Comparison of ENCODE assay signal across 30 cellular contexts in genomic region chr1:25219661-25220251, GRCh38. TPM values are rescaled to one million over a fixed set of nuclear protein-coding genes. Genes with fewer than 3 reads are reported as not detected.
"Had no signal": no experiment of that assay in that cellular context is flagged by ENCODE, and none has a peak within 500 bp of the region (broad histone marks: within the 10 kb centered on the region; RNA-seq: fewer than 3 reads in every experiment).

No MANE protein-coding gene starts in this region.

- H3K4me1 Mint-ChIP-seq: neural crest cell; stimulated activated naive CD8-positive, alpha-beta T cell treated with anti-CD3 and anti-CD28 coated beads, Interleukin-15, amount 100 ng/mL, for 72 hours had no signal

- H3K27ac ChIP-seq: dorsolateral prefrontal cortex, gastrocnemius medialis, hepatocyte, pancreas, prostate gland, skin epidermis, upper lobe of left lung, vagina, VCaP had no signal

- H3K9me3 ChIP-seq: gastrocnemius medialis, pancreas, prostate gland, upper lobe of left lung, vagina had no signal

- ATAC-seq: activated CD8-positive, alpha-beta T cell treated with anti-CD3 and anti-CD28 coated beads for 36 hours; gastrocnemius medialis; left ventricle myocardium superior; pancreas; sciatic nerve; stimulated activated naive CD8-positive, alpha-beta T cell treated with anti-CD3 and anti-CD28 coated beads, Interleukin-15, amount 100 ng/mL, for 72 hours had no signal

- H3K9me3 Mint-ChIP-seq: activated CD8-positive, alpha-beta T cell treated with anti-CD3 and anti-CD28 coated beads for 36 hours; activated T-helper 2 cell treated with anti-CD3 and anti-CD28 coated beads, Interferon-gamma antibody, Interleukin-2, Interleukin-4, amounts not matched to agents 10 μg/mL and 5 μg/mL and 100 μg/mL, durations not matched to agents 14 hours and 24 hours and 36 hours; naive thymus-derived CD4-positive, alpha-beta T cell; neural crest cell; stimulated activated naive CD8-positive, alpha-beta T cell treated with anti-CD3 and anti-CD28 coated beads, Interleukin-15, amount 100 ng/mL, for 72 hours had no signal

- H3K27me3 ChIP-seq: dorsolateral prefrontal cortex, gastrocnemius medialis, hepatocyte, pancreas, upper lobe of left lung, vagina had no signal

- H3K4me1 ChIP-seq: gastrocnemius medialis, pancreas, prostate gland, upper lobe of left lung, vagina had no signal

- H3K27ac Mint-ChIP-seq: activated CD8-positive, alpha-beta T cell treated with anti-CD3 and anti-CD28 coated beads for 36 hours; activated naive CD8-positive, alpha-beta T cell; activated T-helper 2 cell treated with anti-CD3 and anti-CD28 coated beads, Interferon-gamma antibody, Interleukin-2, Interleukin-4, amounts not matched to agents 10 μg/mL and 5 μg/mL and 100 μg/mL, durations not matched to agents 14 hours and 24 hours and 36 hours had no signal

- H3K4me3 ChIP-seq: dorsolateral prefrontal cortex, gastrocnemius medialis, hepatocyte, pancreas, prostate gland, skin epidermis, upper lobe of left lung, vagina had no signal

- H3K27me3 Mint-ChIP-seq: activated CD8-positive, alpha-beta T cell treated with anti-CD3 and anti-CD28 coated beads for 36 hours; activated naive CD8-positive, alpha-beta T cell; naive thymus-derived CD4-positive, alpha-beta T cell; stimulated activated naive CD8-positive, alpha-beta T cell treated with anti-CD3 and anti-CD28 coated beads, Interleukin-15, amount 100 ng/mL, for 72 hours had no signal

- DNase-seq: activated CD4-positive, alpha-beta T cell treated with anti-CD3 and anti-CD28 coated beads for 48 hours; activated CD8-positive, alpha-beta T cell treated with anti-CD3 and anti-CD28 coated beads for 36 hours; activated T-cell treated with anti-CD3 and anti-CD28 coated beads for 4 hours; anterior cingulate cortex; dorsolateral prefrontal cortex; effector memory CD4-positive, alpha-beta T cell; erythroblast; gastrocnemius medialis; islet precursor cell; left ventricle myocardium superior; naive thymus-derived CD4-positive, alpha-beta T cell; nucleus accumbens; pancreas; retina; stimulated activated CD4-positive, alpha-beta T cell treated with anti-CD3 and anti-CD28 coated beads, Interleukin-12 subunit alpha, Interleukin-12 subunit beta, amount 100 ng/mL, for 4 hours; stimulated activated CD4-positive, alpha-beta T cell treated with anti-CD3 and anti-CD28 coated beads, Interleukin-4, amount 100 ng/mL, for 1 hour; stimulated activated naive CD8-positive, alpha-beta T cell treated with anti-CD3 and anti-CD28 coated beads, Interleukin-15, amount 100 ng/mL, for 72 hours; substantia nigra; T-helper 9 cell; upper lobe of left lung had no signal

- H3K4me3 Mint-ChIP-seq: activated CD8-positive, alpha-beta T cell treated with anti-CD3 and anti-CD28 coated beads for 36 hours; activated naive CD8-positive, alpha-beta T cell; naive thymus-derived CD4-positive, alpha-beta T cell; neural crest cell; stimulated activated naive CD8-positive, alpha-beta T cell treated with anti-CD3 and anti-CD28 coated beads, Interleukin-15, amount 100 ng/mL, for 72 hours had no signal

RNA-seq across cellular contexts. Expression of gene RHD, which starts 52.6 kb away (rescaled TPM):
- total RNA-seq: activated CD8-positive, alpha-beta T cell treated with anti-CD3 and anti-CD28 coated beads for 36 hours; activated T-helper 2 cell treated with anti-CD3 and anti-CD28 coated beads, Interferon-gamma antibody, Interleukin-2, Interleukin-4, amounts not matched to agents 10 μg/mL and 5 μg/mL and 100 μg/mL, durations not matched to agents 14 hours and 24 hours and 36 hours; hepatocyte; left ventricle myocardium superior; pancreas; prostate gland; T-helper 1 cell treated with Interleukin-12 subunit alpha and Interleukin-12 subunit beta and Interleukin-4 antibody, amounts not matched to agents 30 ng/mL and 1 ng/mL, for 36 hours; vagina had no signal
